ENCODE assay signal across 8 cellular contexts in genomic region chr6:43171284-43172126, GRCh38. TPM values are rescaled to one million over a fixed set of nuclear protein-coding genes. Genes with fewer than 3 reads are reported as not detected.
DNase-seq lines count a peak whose midpoint lies in the region; ATAC-seq and TF ChIP-seq lines count a peak whose summit lies in the region.

No MANE protein-coding gene starts in this region.

- H3K27ac ChIP-seq in cardiac muscle cell: peak overlapping the region; percentile 99

- H3K9me3 Mint-ChIP-seq in IgD-negative memory B cell: no peaks in the 10 kb centered on the region

- CTCF ChIA-PET in GM10248 (lab: Yijun Ruan, JAX): interaction anchor here (0.9 to 1.5 kb wide), 3 partner anchors 14 to 205 kb away, joined by 3 to 5 read pairs (median 4); no protein-coding TSS in a partner anchor

- H3K36me3 ChIP-seq in cardiac muscle cell: peaks cover 18% of the 10 kb centered on the region

- peaks cover 32 to 33% (median 33%) of the 10 kb centered on the region in 3 donors for H3K4me1 Mint-ChIP-seq in IgD-negative memory B cell

- H3K9me3 ChIP-seq in cardiac muscle cell (ENCODE audit: low read depth): no peaks in the 10 kb centered on the region

- POLR2A ChIA-PET in GM10248 (lab: Yijun Ruan, JAX): interaction anchor here (0.5 kb wide), 1 partner anchor 225 kb away, joined by 3 read pairs; no protein-coding TSS in a partner anchor

- TF ChIP-seq CTCF in GM10248 (IDR thresholded peaks at IDR 0.05; ENCODE audit: control extremely low read depth, extremely low read depth, low read depth, missing control alignments) (peak; percentile 52), cardiac muscle cell (IDR thresholded peaks at IDR 0.05; ENCODE audit: low read depth, low read length) (peak; percentile 36)

- H3K4me3 Mint-ChIP-seq in IgD-negative memory B cell: peak overlapping the region; percentile 89 to 98 (median 96)

- H3K27me3 Mint-ChIP-seq in IgD-negative memory B cell: no peaks in the 10 kb centered on the region

- no peaks in the 10 kb centered on the region for H3K36me3 Mint-ChIP-seq in IgD-negative memory B cell

- DNase-seq in GM10248 (ENCODE audit: extremely low spot score) (no peak), activated gamma-delta T cell (lab: John Stamatoyannopoulos, UW) (peak; percentile 90), cardiac muscle cell (ENCODE audit: low read depth in 1 of 2, low spot score in 1 of 2) (peak in 1 of 2 donors; percentile 56), skeletal muscle cell (ENCODE audit: low read depth) (no peak), NCI-H146 treated with DMSO at 0.1 percent for 48 hours (lab: John Stamatoyannopoulos, UW; ENCODE audit: unreplicated experiment) (no peak), midbrain (lab: John Stamatoyannopoulos, UW) (no peak)

- H3K27ac Mint-ChIP-seq in IgD-negative memory B cell: peak overlapping the region; percentile 91 to 96 (median 96)

- peak; percentile 24 for ATAC-seq in GM21447 (IDR thresholded peaks at IDR 0.05; ENCODE audit: unreplicated experiment)

- no peaks in the 10 kb centered on the region for H3K27me3 ChIP-seq in cardiac muscle cell

- H3K4me3 ChIP-seq in cardiac muscle cell (peak overlapping the region; percentile 77), skeletal muscle cell (ENCODE audit: low read depth, low read length) (peak overlapping the region; percentile 85)

- peaks cover 16% of the 10 kb centered on the region for H3K4me1 ChIP-seq in cardiac muscle cell (ENCODE audit: low read depth)

RNA-seq across cellular contexts. Expression of gene SRF, which starts 0.4 kb away (rescaled TPM):
- polyA plus RNA-seq in IgD-negative memory B cell (5.0 TPM), cardiac muscle cell (9.7 and 10.2 TPM in 2 replicates)
- 72.1 and 76.8 TPM in 2 replicates for total RNA-seq in cardiac muscle cell

RNA-seq across cellular contexts. Expression of gene CUL9, which starts 10.5 kb away (rescaled TPM):
- 13.1 TPM for polyA plus RNA-seq in IgD-negative memory B cell
- 34.8 and 76.0 TPM in 2 replicates for total RNA-seq in cardiac muscle cell
- polyA plus RNA-seq in cardiac muscle cell: 29.0 and 44.2 TPM in 2 replicates

RNA-seq across cellular contexts. Expression of gene DNPH1, which starts 57.8 kb away (rescaled TPM):
- polyA plus RNA-seq in IgD-negative memory B cell (125 TPM), cardiac muscle cell (138 and 209 TPM in 2 replicates)
- total RNA-seq in cardiac muscle cell: 111 and 176 TPM in 2 replicates
